In the genomic region with DNA sequence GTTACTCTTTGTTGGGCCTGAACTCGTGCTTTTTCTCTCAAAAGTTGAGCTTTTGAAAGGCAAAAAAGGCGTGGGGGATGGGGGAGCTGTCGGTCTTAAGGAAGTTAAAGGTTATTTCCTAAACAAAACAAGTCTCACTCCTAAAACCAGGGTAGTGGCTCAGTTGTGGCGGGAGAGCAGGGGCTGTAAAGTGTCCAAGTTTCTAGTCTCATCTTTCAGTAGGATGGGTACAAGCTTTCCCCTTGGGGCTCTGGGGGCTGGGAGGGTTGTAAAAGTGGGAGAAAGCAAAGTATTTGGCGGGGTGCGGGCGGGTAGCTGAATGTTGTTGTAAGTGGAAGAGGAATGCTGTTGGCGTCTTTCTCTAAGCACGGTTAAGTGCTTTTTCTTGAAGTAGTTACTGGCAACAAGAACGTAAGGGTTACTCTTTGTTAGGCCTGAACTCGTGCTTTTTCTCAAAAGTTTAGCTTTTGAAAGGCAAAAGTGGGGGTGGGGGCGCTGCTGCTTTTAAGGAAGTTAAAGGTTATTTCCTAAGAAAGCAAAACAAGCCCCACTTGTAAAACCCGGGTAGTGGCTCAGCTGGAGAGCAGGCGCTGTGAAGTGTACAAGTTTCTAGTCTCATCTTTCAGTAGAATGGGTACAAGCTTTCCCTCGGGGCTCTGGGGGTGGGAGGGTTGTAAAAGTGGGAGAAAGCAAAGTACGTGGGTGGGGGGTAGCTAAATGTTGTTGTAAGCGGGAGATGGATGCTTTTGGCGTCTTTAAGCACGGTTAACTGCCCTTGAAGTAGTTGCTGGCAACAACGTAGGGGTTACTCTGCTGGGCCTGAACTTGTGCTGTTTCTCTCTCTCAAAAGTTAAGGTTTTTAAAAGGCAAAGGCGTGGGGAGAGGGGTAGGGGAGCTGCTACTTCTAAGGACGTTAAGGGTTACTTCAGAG, we compare ENCODE assay signal across 8 cellular contexts. TPM values are rescaled to one million over a fixed set of nuclear protein-coding genes. Genes with fewer than 3 reads are reported as not detected.
DNase-seq lines count a peak whose midpoint lies in the region; ATAC-seq and TF ChIP-seq lines count a peak whose summit lies in the region.

No MANE protein-coding gene starts in this region.

- H3K4me1 ChIP-seq in ectodermal cell (ENCODE audit: control insufficient read depth, insufficient read depth, low read length) (peaks cover 19% of the 10 kb centered on the region), muscle layer of colon (ENCODE audit: insufficient read depth, low read length) (peaks cover 56% of the 10 kb centered on the region)

- H3K27ac ChIP-seq in CD4-positive, alpha-beta T cell (ENCODE audit: low read depth, low read length) = peak overlapping the region; percentile 96
- H3K27ac ChIP-seq in ectodermal cell (ENCODE audit: insufficient read depth, low read depth, low read length, poor library complexity, severe bottlenecking) = peak overlapping the region; percentile 92
- H3K27ac ChIP-seq in muscle layer of colon (ENCODE audit: low read depth, low read length) = peak overlapping the region; percentile 94

- peak overlapping the region; percentile 98 for H3K27ac Mint-ChIP-seq in CD4-positive, alpha-beta T cell
- peak overlapping the region; percentile 100 for H3K27ac Mint-ChIP-seq in T-helper 17 cell

- H3K4me3 ChIP-seq in ectodermal cell (ENCODE audit: insufficient read depth, low read depth, low read length) (peak overlapping the region; percentile 87), muscle layer of colon (ENCODE audit: low read depth in 1 of 2, low read length in 2 of 2) (peak overlapping the region; percentile 50 to 77)

- H3K9me3 Mint-ChIP-seq in CD4-positive, alpha-beta T cell = no peaks in the 10 kb centered on the region

- H3K36me3 ChIP-seq in ectodermal cell (ENCODE audit: control insufficient read depth, insufficient read depth, low read length) (peaks cover 13% of the 10 kb centered on the region), muscle layer of colon (ENCODE audit: insufficient read depth, low read length) (peaks cover 28% of the 10 kb centered on the region)

- TF ChIP-seq CTCF in CD4-positive, alpha-beta T cell (IDR thresholded peaks at IDR 0.05) = no peak

- peaks cover 88% of the 10 kb centered on the region for H3K4me1 Mint-ChIP-seq in CD4-positive, alpha-beta T cell (ENCODE audit: low read depth)
- H3K4me1 Mint-ChIP-seq in T-helper 17 cell = peaks cover 52% of the 10 kb centered on the region

- H3K27me3 ChIP-seq in CD4-positive, alpha-beta T cell (ENCODE audit: control insufficient read depth, insufficient read depth, low read length) = no peaks in the 10 kb centered on the region
- no peaks in the 10 kb centered on the region for H3K27me3 ChIP-seq in ectodermal cell (ENCODE audit: control insufficient read depth, insufficient read depth, low read length, poor library complexity, severe bottlenecking)
- H3K27me3 ChIP-seq in muscle layer of colon (ENCODE audit: control insufficient read depth in 1 of 2, insufficient read depth in 2 of 2, low read length in 2 of 2) = no peaks in the 10 kb centered on the region

- peak overlapping the region; percentile 87 for H3K4me3 Mint-ChIP-seq in CD4-positive, alpha-beta T cell
- H3K4me3 Mint-ChIP-seq in T-helper 17 cell = peak overlapping the region; percentile 92

- H3K27me3 Mint-ChIP-seq in CD4-positive, alpha-beta T cell = no peaks in the 10 kb centered on the region
- no peaks in the 10 kb centered on the region for H3K27me3 Mint-ChIP-seq in T-helper 17 cell

- CTCF ChIA-PET in CD4-positive, alpha-beta T cell (lab: Charles Lee) = interaction anchor here (0.9 to 3.1 kb wide), 6 partner anchors 11 to 344 kb away, joined by 3 to 8 read pairs (median 6); no protein-coding TSS in a partner anchor

- peaks cover 46% of the 10 kb centered on the region for H3K36me3 Mint-ChIP-seq in CD4-positive, alpha-beta T cell (ENCODE audit: low read depth)
- peaks cover 10% of the 10 kb centered on the region for H3K36me3 Mint-ChIP-seq in T-helper 17 cell (ENCODE audit: low read depth)

- WGBS in ectodermal cell, 2 experiments = 24 to 26% methylated on average over 22 of the region's 22 CpGs

- peak overlapping the region; percentile 95 for H3K9ac ChIP-seq in muscle layer of colon (ENCODE audit: low read length)

- peak in 7 of 10 experiments; percentile 37 to 56 (median 45) for DNase-seq in CD4-positive, alpha-beta T cell
- DNase-seq in T-helper 17 cell (peak in 1 of 3 donors; percentile 27), HT-29 (ENCODE audit: low spot score) (no peak), dedifferentiated amniotic fluid mesenchymal stem cell (ENCODE audit: extremely low spot score) (no peak)

- intact Hi-C loops in CD4-positive, alpha-beta T cell (cut with DNase I, micrococcal nuclease) = loop anchor here (1.0 to 10.0 kb wide), 5 partner anchors 21 to 423 kb away; no protein-coding TSS in a partner anchor

- no peak for ATAC-seq in CD4-positive, alpha-beta T cell (ENCODE audit: poor library complexity)
- peak; percentile 11 for ATAC-seq in HG02642 (IDR thresholded peaks at IDR 0.05; ENCODE audit: poor library complexity, unreplicated experiment)
- ATAC-seq in T-helper 17 cell = no peak
- ATAC-seq in HG02571 (IDR thresholded peaks at IDR 0.05; ENCODE audit: unreplicated experiment) = no peak

- H3K9me3 ChIP-seq in CD4-positive, alpha-beta T cell (ENCODE audit: control insufficient read depth, low read length) = no peaks in the 10 kb centered on the region
- H3K9me3 ChIP-seq in T-helper 17 cell (ENCODE audit: control insufficient read depth, low read length, poor library complexity, severe bottlenecking) (no peaks in the 10 kb centered on the region), ectodermal cell (ENCODE audit: control insufficient read depth, low read length) (no peaks in the 10 kb centered on the region), muscle layer of colon (ENCODE audit: low read length) (no peaks in the 10 kb centered on the region)

- POLR2A ChIA-PET in CD4-positive, alpha-beta T cell (lab: Charles Lee) = interaction anchor here (0.6 to 5.3 kb wide), 34 partner anchors 9 to 1354 kb away, joined by 3 to 126 read pairs (median 4); a partner anchor contains a TSS

RNA-seq across cellular contexts. Expression of a gene that starts 1.1 kb away (rescaled TPM):
- 100 to 1,000 TPM; 197 to 198 TPM for total RNA-seq in CD4-positive, alpha-beta T cell
- 100 to 1,000 TPM; 268 to 366 TPM for total RNA-seq in T-helper 17 cell
- polyA plus RNA-seq in ectodermal cell (2013, experiment 1 of 4) = 167 TPM
- polyA plus RNA-seq in ectodermal cell (2013, experiment 2 of 4) = 191 TPM
- 113 TPM for polyA plus RNA-seq in ectodermal cell (2013, experiment 3 of 4)
- polyA plus RNA-seq in ectodermal cell (2013, experiment 4 of 4) = 117 TPM
- 306 and 310 TPM in 2 replicates for total RNA-seq in HT-29 (2014; rRNA removed; shearing (Covaris generic))

Comparison
In these comparisons a context has a peak if more than half of its experiments do, and no peak if none do; other contexts are left out.
1. DNase-seq: peak in CD4-positive, alpha-beta T cell (7 of 10); none in HT-29 (single experiment) and dedifferentiated amniotic fluid mesenchymal stem cell (single experiment).
2. Peak in every context shown above with its lines, with median percentiles within 50 percentile points of each other: H3K27ac ChIP-seq.